25 cellular contexts compared by ENCODE assay signal in the genomic region with DNA sequence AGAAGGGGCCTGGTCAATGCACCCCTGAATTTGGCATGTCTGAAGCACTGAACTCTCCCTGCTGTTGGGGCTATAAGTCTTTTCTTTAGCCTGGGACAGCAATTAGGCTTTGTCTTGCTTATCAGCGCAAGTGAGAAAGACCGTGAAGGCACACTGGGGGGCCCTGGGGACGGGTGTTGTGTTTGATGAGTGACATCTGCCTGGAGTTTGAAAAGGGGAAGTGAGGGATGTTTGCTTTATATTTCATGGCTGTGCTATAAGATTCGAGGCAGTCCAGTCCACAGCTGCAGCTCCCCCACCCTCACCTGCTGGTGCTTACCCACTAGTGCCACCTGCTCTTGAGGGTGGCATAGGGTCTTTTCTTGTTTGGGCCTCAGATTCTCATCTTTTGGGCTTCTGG. TPM values are rescaled to one million over a fixed set of nuclear protein-coding genes. Genes with fewer than 3 reads are reported as not detected.
DNase-seq lines count a peak whose midpoint lies in the region; ATAC-seq, FAIRE-seq and TF ChIP-seq lines count a peak whose summit lies in the region.
"Had no signal": no experiment of that assay in that cellular context is flagged by ENCODE, and none has a peak within 500 bp of the region (broad histone marks: within the 10 kb centered on the region; RNA-seq: fewer than 3 reads in every experiment).

No MANE protein-coding gene starts in this region.

- TF ChIP-seq CTCF in endodermal cell (conservative IDR thresholded peaks at IDR 0.05) (no peak), HepG2 (CRISPR knock-in tag; IDR thresholded peaks at IDR 0.05) (no peak), GM10266 (IDR thresholded peaks at IDR 0.05; ENCODE audit: control insufficient read depth, insufficient read depth, low read depth, missing control alignments) (no peak)

- no TSS peak for BruUV-seq in HepG2 (replicated peaks; lab: Mats Ljungman, UMichigan)

- no peak for FAIRE-seq in HepG2 (lab: Jason Lieb, UNC)
- FAIRE-seq: colon, D721Med, HTR-8/SVneo, islet of Langerhans had no signal

- CTCF ChIA-PET in HepG2 (lab: Yijun Ruan, JAX; ENCODE audit: low intra/inter-chr PET ratio, low total read pairs) = no interaction called here

- H3K27ac ChIP-seq in Karpas-422 (ENCODE audit: low read length) = no peak overlapping the region
- no peak overlapping the region for H3K27ac ChIP-seq in endodermal cell (ENCODE audit: low read depth, low read length)
- H3K27ac ChIP-seq in HepG2 (ENCODE audit: extremely low read length, insufficient read depth, low read length) = no peak overlapping the region
- H3K27ac ChIP-seq: esophagus squamous epithelium, gastrocnemius medialis, right lobe of liver, upper lobe of right lung, WERI-Rb-1 had no signal

- H3K9me2 ChIP-seq in Karpas-422 (replicated peaks; ENCODE audit: insufficient read depth, low read length) = no peaks in the 10 kb centered on the region
- H3K9me2 ChIP-seq: SK-N-SH had no signal

- in situ Hi-C loops in HepG2 (cut with HindIII; ENCODE audit: extremely low pct_ligation_motif_present, low pct_unique_long_range_greater_than_20kb) = no loop called here

- no peaks in the 10 kb centered on the region for H3K9me3 Mint-ChIP-seq in endodermal cell

- no peaks in the 10 kb centered on the region for H3K36me3 Mint-ChIP-seq in endodermal cell (ENCODE audit: low read depth)
- H3K36me3 Mint-ChIP-seq: brain had no signal

- peak overlapping the region; percentile 21 for H3K4me2 ChIP-seq in Karpas-422 (ENCODE audit: low read depth, low read length, poor library complexity, severe bottlenecking)
- no peak overlapping the region for H3K4me2 ChIP-seq in HepG2 (ENCODE audit: low read depth, low read length)
- H3K4me2 ChIP-seq: SK-N-SH had no signal

- H3K9ac ChIP-seq in Karpas-422 (ENCODE audit: low read length) (no peak overlapping the region), endodermal cell (ENCODE audit: extremely low read depth, low read length, poor library complexity, severe bottlenecking) (no peak overlapping the region), HepG2 (ENCODE audit: insufficient read depth, low read depth, low read length) (no peak overlapping the region)
- H3K9ac ChIP-seq: SK-N-SH had no signal

- intact Hi-C loops in HepG2 (cut with micrococcal nuclease; ENCODE audit: unreplicated experiment) = no loop called here

- H3K79me2 ChIP-seq in Karpas-422 (ENCODE audit: low read length) = no peaks in the 10 kb centered on the region
- H3K79me2 ChIP-seq in HepG2 (ENCODE audit: insufficient read depth, low read length) = no peaks in the 10 kb centered on the region

- peak; percentile 55 for DNase-seq in COLO668 (lab: John Stamatoyannopoulos, UW; ENCODE audit: unreplicated experiment)
- DNase-seq in Karpas-422 = peak; percentile 73
- peak; percentile 10 for DNase-seq in NOMO-1 treated with dmso at 0.1 percent for 144 hours (lab: John Stamatoyannopoulos, UW; ENCODE audit: unreplicated experiment)
- peak; percentile 74 for DNase-seq in endodermal cell
- DNase-seq in stimulated activated CD4-positive, alpha-beta T cell treated with anti-CD3 and anti-CD28 coated beads, Interleukin-15, amount 100 ng/mL, for 24 hours = no peak
- no peak for DNase-seq in erythroblast (lab: John Stamatoyannopoulos, UW)
- DNase-seq in HepG2 (ENCODE audit: low spot score) = no peak
- no peak for DNase-seq in GM10266 (ENCODE audit: extremely low spot score)
- DNase-seq: activated effector memory CD4-positive, alpha-beta T cell treated with anti-CD3 and anti-CD28 coated beads, Interleukin-2, amount 50 U/mL, for 16 hours; C1 segment of cervical spinal cord; effector memory CD4-positive, alpha-beta T cell; esophagus squamous epithelium; gastrocnemius medialis; mucosa of descending colon; NCI-H1436; right lobe of liver; RPMI8226; SK-N-SH; upper lobe of right lung; WERI-Rb-1 had no signal

- H3K4me1 ChIP-seq in Karpas-422 (ENCODE audit: low read length) (peaks cover 13% of the 10 kb centered on the region), endodermal cell (ENCODE audit: control insufficient read depth, insufficient read depth, low read length) (peaks cover 15% of the 10 kb centered on the region), HepG2 (ENCODE audit: insufficient read depth, low read length) (peaks cover 9% of the 10 kb centered on the region)
- H3K4me1 ChIP-seq: right lobe of liver had no signal

- H3K4me3 Mint-ChIP-seq in endodermal cell = no peak overlapping the region
- H3K4me3 Mint-ChIP-seq: brain had no signal

- POLR2A ChIA-PET in HepG2 (lab: Yijun Ruan, JAX) = no interaction called here

- H3K27me3 Mint-ChIP-seq in endodermal cell (ENCODE audit: insufficient read depth) = peaks cover 76% of the 10 kb centered on the region

- no peak for TF ChIP-seq RAD21 in HepG2 (CRISPR knock-in tag; IDR thresholded peaks at IDR 0.05)

- H3K9me3 ChIP-seq in Karpas-422 (ENCODE audit: low read length) = no peaks in the 10 kb centered on the region
- no peaks in the 10 kb centered on the region for H3K9me3 ChIP-seq in endodermal cell (ENCODE audit: control insufficient read depth, low read length)
- H3K9me3 ChIP-seq in HepG2 (ENCODE audit: low read length) = no peaks in the 10 kb centered on the region
- H3K9me3 ChIP-seq: esophagus squamous epithelium, gastrocnemius medialis, mucosa of descending colon, right lobe of liver, SK-N-SH, upper lobe of right lung had no signal

- TF ChIP-seq EP300 in HepG2 (IDR thresholded peaks at IDR 0.05; ENCODE audit: low read depth in 2 of 2, low read length in 2 of 2) (no peak), HepG2 (CRISPR knock-in tag; IDR thresholded peaks at IDR 0.05; ENCODE audit: borderline replicate concordance) (no peak)

- WGBS in endodermal cell (ENCODE audit: insufficient coverage in 1 of 2, insufficient read length in 1 of 2), 2 experiments = 41 to 56% methylated on average over 3 to 4 of the region's 4 CpGs
- 84% methylated on average over 3 of the region's 4 CpGs for WGBS in HepG2 (ENCODE audit: low lambda C conversion rate)

- ATAC-seq in HepG2 = no peak
- ATAC-seq: gastrocnemius medialis, mucosa of descending colon, right lobe of liver, upper lobe of right lung had no signal

- H3K27ac Mint-ChIP-seq in endodermal cell = no peak overlapping the region

- H4K20me1 ChIP-seq in Karpas-422 (ENCODE audit: insufficient read depth, low read depth, low read length) (no peaks in the 10 kb centered on the region), HepG2 (ENCODE audit: insufficient read depth, low read length) (no peaks in the 10 kb centered on the region)

- no peak overlapping the region for H2AFZ ChIP-seq in Karpas-422 (ENCODE audit: low read length)
- no peak overlapping the region for H2AFZ ChIP-seq in HepG2 (ENCODE audit: low read length)

- H3K27me3 ChIP-seq in Karpas-422 (ENCODE audit: low read length) (no peaks in the 10 kb centered on the region), endodermal cell (ENCODE audit: control insufficient read depth, insufficient read depth, low read length, poor library complexity, severe bottlenecking) (peaks cover 77% of the 10 kb centered on the region), HepG2 (ENCODE audit: control insufficient read depth in 1 of 2, insufficient read depth in 2 of 2, low read length in 2 of 2) (no peaks in the 10 kb centered on the region)
- H3K27me3 ChIP-seq: gastrocnemius medialis, right lobe of liver, upper lobe of right lung had no signal

- no peaks in the 10 kb centered on the region for H3K36me3 ChIP-seq in Karpas-422 (ENCODE audit: insufficient read depth, low read length)
- no peaks in the 10 kb centered on the region for H3K36me3 ChIP-seq in endodermal cell (ENCODE audit: control insufficient read depth, insufficient read depth, low read length)
- peaks cover 9 to 34% of the 10 kb centered on the region in 2 experiments; a peak in 3 of 5 replicates for H3K36me3 ChIP-seq in HepG2 (replicated peaks in 1 of 2; ENCODE audit: control insufficient read depth in 1 of 2, insufficient read depth in 2 of 2, low read length in 2 of 2)
- H3K36me3 ChIP-seq: esophagus squamous epithelium, gastrocnemius medialis, right lobe of liver, upper lobe of right lung, WERI-Rb-1 had no signal

- no peak for TF ChIP-seq POLR2A in erythroblast (IDR thresholded peaks at IDR 0.05; ENCODE audit: low read length)
- TF ChIP-seq POLR2A in HepG2 (IDR thresholded peaks at IDR 0.05; ENCODE audit: insufficient read depth in 1 of 2, low read depth in 2 of 2, low read length in 2 of 2) = no peak

- H3K4me3 ChIP-seq in Karpas-422 (ENCODE audit: low read length) (no peak overlapping the region), endodermal cell (ENCODE audit: low read length) (no peak overlapping the region), HepG2 (replicated peaks in 1 of 3; ENCODE audit: insufficient read depth in 1 of 3, low read depth in 2 of 3, low read length in 3 of 3) (no peak overlapping the region)
- H3K4me3 ChIP-seq: esophagus squamous epithelium, gastrocnemius medialis, mucosa of descending colon, right lobe of liver, upper lobe of right lung had no signal

- H3K4me1 Mint-ChIP-seq in endodermal cell = peaks cover 24% of the 10 kb centered on the region

RNA-seq across cellular contexts. Expression of a gene that starts 44.8 kb away (rescaled TPM):
- not detected in 2 replicates for total RNA-seq in Karpas-422 (2014; rRNA removed; shearing (Covaris generic); ENCODE audit: low replicate concordance)
- total RNA-seq in endodermal cell (1 to 10 TPM in 1 of 2 donors, not detected in 1; 2.2 TPM), HepG2 (2016; rRNA removed; fragmentation: Illumina TruSeq; extraction: Trizol) (1.9 and 4.3 TPM in 2 replicates)
- polyA plus RNA-seq in endodermal cell (2013, experiment 1 of 2) = 0.11 TPM
- polyA plus RNA-seq in endodermal cell (2013, experiment 2 of 2) = 0.08 TPM
- total RNA-seq in HepG2 (2016; cell fraction: cytosol; rRNA removed; fragmentation: Illumina TruSeq; extraction: Trizol; ENCODE audit: low read depth) = 0.35 and 0.71 TPM in 2 replicates
- 1.7 and 4.0 TPM in 2 replicates for total RNA-seq in HepG2 (2016; cell fraction: insoluble cytoplasmic fraction; rRNA removed; fragmentation: Illumina TruSeq; extraction: Trizol)
- total RNA-seq in HepG2 (2016; cell fraction: membrane; rRNA removed; fragmentation: Illumina TruSeq; extraction: Trizol) = 0.62 and 1.1 TPM in 2 replicates
- total RNA-seq in HepG2 (2016; cell fraction: nucleus; rRNA removed; fragmentation: Illumina TruSeq; extraction: Trizol) = 6.2 and 7.7 TPM in 2 replicates
- 14.2 and 28.5 TPM in 2 replicates for polyA plus RNA-seq in HepG2 (2011; rRNA removed)
- polyA plus RNA-seq in HepG2 (2011; cell fraction: cytosol; rRNA removed) = 7.4 and 14.6 TPM in 2 replicates
- 12.7 and 33.7 TPM in 2 replicates for polyA plus RNA-seq in HepG2 (2011; cell fraction: nucleus; rRNA removed)
- polyA plus RNA-seq in HepG2 (2012) = 2.5 and 9.7 TPM in 2 replicates
- polyA plus RNA-seq in HepG2 (2016; cell fraction: cytosol; fragmentation: Illumina TruSeq; extraction: Trizol; ENCODE audit: low read depth) = 0.14 and 0.20 TPM in 2 replicates
- 0.99 and 1.7 TPM in 2 replicates for polyA plus RNA-seq in HepG2 (2016; cell fraction: insoluble cytoplasmic fraction; fragmentation: Illumina TruSeq; extraction: Trizol; ENCODE audit: low read depth)
- polyA plus RNA-seq in HepG2 (2016; cell fraction: membrane; fragmentation: Illumina TruSeq; extraction: Trizol; ENCODE audit: low read depth) = 0.18 and 0.26 TPM in 2 replicates
- polyA plus RNA-seq in HepG2 (2016; cell fraction: nucleus; fragmentation: Illumina TruSeq; extraction: Trizol; ENCODE audit: insufficient read depth, low read depth) = 5.6 and 6.2 TPM in 2 replicates
- 0.12 and 60.1 TPM in 2 replicates for polyA minus RNA-seq in HepG2 (2011; rRNA and poly(A)+ RNA removed; ENCODE audit: low replicate concordance)
- 11.0 and 22.8 TPM in 2 replicates for polyA minus RNA-seq in HepG2 (2011; cell fraction: cytosol; rRNA and poly(A)+ RNA removed)
- 10.2 and 29.6 TPM in 2 replicates for polyA minus RNA-seq in HepG2 (2011; cell fraction: nucleus; rRNA and poly(A)+ RNA removed)

Comparison
In these comparisons a context has a peak if more than half of its experiments do, and no peak if none do; other contexts are left out.
1. DNase-seq: peak in COLO668 (single experiment), Karpas-422 (single experiment), NOMO-1 treated with dmso at 0.1 percent for 144 hours (single experiment) and endodermal cell (single experiment); none in stimulated activated CD4-positive, alpha-beta T cell treated with anti-CD3 and anti-CD28 coated beads, Interleukin-15, amount 100 ng/mL, for 24 hours (single experiment), erythroblast (0 of 2), HepG2 (single experiment) and GM10266 (single experiment).